9 cellular contexts compared by ENCODE assay signal in the genomic region with DNA sequence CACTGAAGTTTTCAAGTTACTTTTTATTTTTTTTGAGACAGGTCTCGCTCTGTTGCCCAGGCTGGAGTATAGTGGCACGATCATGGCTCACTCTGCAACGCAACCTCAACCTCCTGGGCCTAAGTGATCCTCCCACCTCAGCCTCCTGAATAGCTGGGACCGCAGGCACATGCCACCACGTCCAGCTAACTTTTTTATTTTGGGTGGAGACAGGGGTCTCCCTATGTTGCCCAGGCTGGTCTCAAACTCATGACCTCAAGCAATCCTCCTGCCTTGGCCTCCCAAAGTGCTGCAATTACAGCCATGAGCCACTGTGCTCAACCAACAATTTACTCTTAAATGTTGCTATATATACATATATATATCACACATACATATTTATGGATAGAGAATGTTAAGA. TPM values are rescaled to one million over a fixed set of nuclear protein-coding genes. Genes with fewer than 3 reads are reported as not detected.
A peak's percentile ranks its signal among the peaks of the same experiment; 100 is the strongest.
DNase-seq lines count a peak whose midpoint lies in the region; ATAC-seq and TF ChIP-seq lines count a peak whose summit lies in the region.
"Had no signal": no experiment of that assay in that cellular context is flagged by ENCODE, and none has a peak within 500 bp of the region (broad histone marks: within the 10 kb centered on the region; RNA-seq: fewer than 3 reads in every experiment).

No MANE protein-coding gene starts in this region.

- peak overlapping the region; percentile 97 for H3K27ac Mint-ChIP-seq in central memory CD8-positive, alpha-beta T cell (ENCODE audit: low read depth)
- no peak overlapping the region for H3K27ac Mint-ChIP-seq in neural progenitor cell

- DNase-seq in left ventricle myocardium inferior, result no peak
- DNase-seq in left ventricle myocardium superior, result no peak
- no peak for DNase-seq in central memory CD8-positive, alpha-beta T cell (ENCODE audit: low spot score in 2 of 2)
- DNase-seq in neural progenitor cell (ENCODE audit: low spot score), result no peak
- no peak for DNase-seq in NOMO-1 (lab: John Stamatoyannopoulos, UW; ENCODE audit: unreplicated experiment in 2 of 2)
- no peak for DNase-seq in GM20000 (ENCODE audit: low spot score)
- no peak for DNase-seq in WERI-Rb-1
- no peak for DNase-seq in HT-29 (ENCODE audit: low spot score)

- H3K4me1 Mint-ChIP-seq in central memory CD8-positive, alpha-beta T cell, result peaks cover 63% of the 10 kb centered on the region
- peaks cover 29% of the 10 kb centered on the region for H3K4me1 Mint-ChIP-seq in neural progenitor cell

- H4K20me1 ChIP-seq in neural progenitor cell (ENCODE audit: low read depth), result no peaks in the 10 kb centered on the region

- no peaks in the 10 kb centered on the region for H3K79me2 ChIP-seq in neural progenitor cell (ENCODE audit: low read depth)

- H3F3A ChIP-seq in neural progenitor cell (ENCODE audit: low read depth), result peaks cover 40% of the 10 kb centered on the region

- H3K27me3 ChIP-seq in left ventricle myocardium inferior (ENCODE audit: low read depth) (no peaks in the 10 kb centered on the region), neural progenitor cell (no peaks in the 10 kb centered on the region), WERI-Rb-1 (ENCODE audit: insufficient read depth, low read depth, severe bottlenecking) (no peaks in the 10 kb centered on the region)

- peaks cover 2% of the 10 kb centered on the region for H3K36me3 Mint-ChIP-seq in central memory CD8-positive, alpha-beta T cell (ENCODE audit: insufficient read depth)
- H3K36me3 Mint-ChIP-seq in neural progenitor cell, result peaks cover 6% of the 10 kb centered on the region

- H3K27ac ChIP-seq in left ventricle myocardium inferior (replicated peaks), result peak overlapping the region; percentile 95
- peak overlapping the region; percentile 42 for H3K27ac ChIP-seq in neural progenitor cell
- H3K27ac ChIP-seq in WERI-Rb-1, result no peak overlapping the region

- TF ChIP-seq CTCF in left ventricle myocardium inferior (IDR thresholded peaks at IDR 0.05; ENCODE audit: borderline replicate concordance), result no peak
- no peak for TF ChIP-seq CTCF in neural progenitor cell (IDR thresholded peaks at IDR 0.05)
- TF ChIP-seq CTCF in GM20000 (IDR thresholded peaks at IDR 0.05; ENCODE audit: extremely low read depth, missing control alignments), result no peak
- TF ChIP-seq CTCF in WERI-Rb-1 (IDR thresholded peaks at IDR 0.05; ENCODE audit: low read depth, low read length), result no peak

- no peaks in the 10 kb centered on the region for H3K36me3 ChIP-seq in left ventricle myocardium inferior
- H3K36me3 ChIP-seq in neural progenitor cell, result no peaks in the 10 kb centered on the region
- no peaks in the 10 kb centered on the region for H3K36me3 ChIP-seq in WERI-Rb-1

- H3K4me1 ChIP-seq in left ventricle myocardium inferior (peaks cover 95% of the 10 kb centered on the region), neural progenitor cell (peaks cover 20% of the 10 kb centered on the region)

- H3K4me3 Mint-ChIP-seq in central memory CD8-positive, alpha-beta T cell, result no peak overlapping the region
- no peak overlapping the region for H3K4me3 Mint-ChIP-seq in neural progenitor cell

- H3K4me3 ChIP-seq in left ventricle myocardium inferior (no peak overlapping the region), neural progenitor cell (no peak overlapping the region), WERI-Rb-1 (ENCODE audit: low read depth, low read length) (no peak overlapping the region)

- intact Hi-C loops in left ventricle myocardium inferior (cut with micrococcal nuclease), result no loop called here
- intact Hi-C loops in left ventricle myocardium superior (cut with micrococcal nuclease), result no loop called here

- H3K9me3 ChIP-seq in left ventricle myocardium inferior (replicated peaks) (no peaks in the 10 kb centered on the region), neural progenitor cell (ENCODE audit: low read depth) (no peaks in the 10 kb centered on the region), WERI-Rb-1 (ENCODE audit: severe bottlenecking) (no peaks in the 10 kb centered on the region)

- peaks cover 5% of the 10 kb centered on the region for H3K9me3 Mint-ChIP-seq in central memory CD8-positive, alpha-beta T cell
- H3K9me3 Mint-ChIP-seq in neural progenitor cell, result peaks cover 12% of the 10 kb centered on the region

- H2AFZ ChIP-seq in neural progenitor cell (replicated peaks), result no peak overlapping the region

- H3K4me2 ChIP-seq in neural progenitor cell, result peak overlapping the region; percentile 57

- no peak overlapping the region for H3K9ac ChIP-seq in neural progenitor cell

- ATAC-seq in left ventricle myocardium superior, result no peak
- ATAC-seq in central memory CD8-positive, alpha-beta T cell (replicated peaks; ENCODE audit: extremely low read depth, poor library complexity, severe bottlenecking), result no peak

- H3K27me3 Mint-ChIP-seq in central memory CD8-positive, alpha-beta T cell, result no peaks in the 10 kb centered on the region
- H3K27me3 Mint-ChIP-seq in neural progenitor cell (ENCODE audit: insufficient read depth, low read depth), result peaks cover 10% of the 10 kb centered on the region
- H3K27me3 Mint-ChIP-seq: naive B cell had no signal

RNA-seq across cellular contexts. Expression of a gene that starts 27.4 kb away (rescaled TPM):
- total RNA-seq in left ventricle myocardium inferior (194 TPM), left ventricle myocardium superior (249 TPM), neural progenitor cell (ENCODE audit: low replicate concordance) (0.99 TPM in 1 of 2 replicates, not detected in the other)
- total RNA-seq in HT-29 (2014; rRNA removed; shearing (Covaris generic)), result 165 and 178 TPM in 2 replicates

RNA-seq across cellular contexts. Expression of a gene that starts 50.3 kb away (rescaled TPM):
- total RNA-seq in left ventricle myocardium inferior (68.2 TPM), left ventricle myocardium superior (58.1 TPM), neural progenitor cell (ENCODE audit: low replicate concordance) (72.6 and 125 TPM in 2 replicates)
- total RNA-seq in HT-29 (2014; rRNA removed; shearing (Covaris generic)), result 15.9 and 29.5 TPM in 2 replicates

Comparison
In these comparisons a context has a peak if more than half of its experiments do, and no peak if none do; other contexts are left out.
1. RNA of a gene that starts 27.4 kb away (total RNA-seq): 249 TPM in left ventricle myocardium superior (single experiment), 194 TPM in left ventricle myocardium inferior (single experiment) and 165 to 178 TPM in HT-29; 0.99 TPM in neural progenitor cell; every median in the first group is over 10 times any median in the second.